19 cellular contexts compared by ENCODE assay signal in the genomic region with DNA sequence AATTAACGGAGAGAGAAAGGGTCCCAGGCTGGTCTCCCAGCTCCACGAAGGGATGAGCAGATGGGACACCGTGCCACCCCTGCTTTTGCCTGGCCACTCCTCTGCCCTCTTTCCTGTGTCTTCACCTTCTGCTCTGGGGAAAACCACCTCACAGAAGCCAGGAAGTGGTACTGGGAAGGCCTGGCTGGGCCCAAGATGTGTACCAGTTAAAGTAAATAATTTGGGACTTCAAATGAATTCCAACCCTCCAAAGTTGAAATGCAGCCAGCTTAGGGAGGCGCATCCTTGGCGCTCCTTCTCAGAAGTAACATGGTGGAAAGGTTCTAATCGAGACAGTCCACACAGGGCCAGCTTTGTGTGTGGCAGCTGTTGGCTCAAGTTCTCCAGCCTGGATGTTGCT. TPM values are rescaled to one million over a fixed set of nuclear protein-coding genes. Genes with fewer than 3 reads are reported as not detected.
A peak's percentile ranks its signal among the peaks of the same experiment; 100 is the strongest.
DNase-seq lines count a peak whose midpoint lies in the region; ATAC-seq and TF ChIP-seq lines count a peak whose summit lies in the region.
"Had no signal": no experiment of that assay in that cellular context is flagged by ENCODE, and none has a peak within 500 bp of the region (broad histone marks: within the 10 kb centered on the region; RNA-seq: fewer than 3 reads in every experiment).

No MANE protein-coding gene starts in this region.

- no peaks in the 10 kb centered on the region for H3K27me3 ChIP-seq in prostate gland (replicated peaks; ENCODE audit: insufficient read depth)
- H3K27me3 ChIP-seq: BLaER1 had no signal

- H3K27me3 Mint-ChIP-seq in activated T-helper 17 cell treated with anti-CD3 and anti-CD28 coated beads, Interleukin-2, amount 50 U/mL, for 72 hours = no peaks in the 10 kb centered on the region
- H3K27me3 Mint-ChIP-seq: B cell; CD4-positive, alpha-beta T cell had no signal

- H3K4me1 Mint-ChIP-seq in activated T-helper 17 cell treated with anti-CD3 and anti-CD28 coated beads, Interleukin-2, amount 50 U/mL, for 72 hours = peaks cover 11% of the 10 kb centered on the region
- H3K4me1 Mint-ChIP-seq: B cell; CD14-positive monocyte; CD8-positive, alpha-beta memory T cell had no signal

- H3K27ac Mint-ChIP-seq in activated T-helper 17 cell treated with anti-CD3 and anti-CD28 coated beads, Interleukin-2, amount 50 U/mL, for 72 hours = peak overlapping the region; percentile 65
- H3K27ac Mint-ChIP-seq: B cell; CD14-positive monocyte; CD4-positive, alpha-beta T cell; CD8-positive, alpha-beta memory T cell had no signal

- no peak for TF ChIP-seq POLR2A in prostate gland (IDR thresholded peaks at IDR 0.05)

- peaks cover 5% of the 10 kb centered on the region for H3K36me3 Mint-ChIP-seq in activated T-helper 17 cell treated with anti-CD3 and anti-CD28 coated beads, Interleukin-2, amount 50 U/mL, for 72 hours (ENCODE audit: low read depth)
- H3K36me3 Mint-ChIP-seq: CD8-positive, alpha-beta memory T cell had no signal

- H3K9me3 Mint-ChIP-seq in activated T-helper 17 cell treated with anti-CD3 and anti-CD28 coated beads, Interleukin-2, amount 50 U/mL, for 72 hours = no peaks in the 10 kb centered on the region
- H3K9me3 Mint-ChIP-seq: CD14-positive monocyte; CD4-positive, alpha-beta T cell; CD8-positive, alpha-beta memory T cell had no signal

- H3K4me3 Mint-ChIP-seq in activated T-helper 17 cell treated with anti-CD3 and anti-CD28 coated beads, Interleukin-2, amount 50 U/mL, for 72 hours = peak overlapping the region; percentile 40
- H3K4me3 Mint-ChIP-seq: B cell; CD14-positive monocyte; CD4-positive, alpha-beta T cell; CD8-positive, alpha-beta memory T cell had no signal

- no peaks in the 10 kb centered on the region for H3K4me1 ChIP-seq in prostate gland (replicated peaks)
- H3K4me1 ChIP-seq: BLaER1, HAP-1 had no signal

- no peak for ATAC-seq in activated T-helper 17 cell treated with anti-CD3 and anti-CD28 coated beads, Interleukin-2, amount 50 U/mL, for 72 hours (replicated peaks)
- ATAC-seq: GM12878 had no signal

- no peaks in the 10 kb centered on the region for H3K36me3 ChIP-seq in prostate gland

- H3K9me3 ChIP-seq in prostate gland = no peaks in the 10 kb centered on the region
- H3K9me3 ChIP-seq: BLaER1, HAP-1 had no signal

- intact Hi-C loops in prostate gland (cut with DNase I) = no loop called here
- intact Hi-C loops in posterior vena cava (cut with DNase I) = no loop called here

- H3K4me3 ChIP-seq in LNCaP clone FGC (ENCODE audit: low read depth, low read length) (no peak overlapping the region), prostate gland (no peak overlapping the region)
- H3K4me3 ChIP-seq: BLaER1, GM12878, HAP-1 had no signal

- DNase-seq in LNCaP clone FGC (ENCODE audit: low read depth) = peak; percentile 39
- peak; percentile 28 for DNase-seq in prostate gland (ENCODE audit: low spot score)
- DNase-seq in posterior vena cava (ENCODE audit: low spot score) = no peak
- DNase-seq in activated CD4-positive, CD25-positive, alpha-beta regulatory T cell (lab: John Stamatoyannopoulos, UW) = no peak
- DNase-seq in hepatic stellate cell (ENCODE audit: low spot score) = no peak
- DNase-seq: CD4-positive, alpha-beta T cell; CD8-positive, alpha-beta memory T cell; DMS 273 treated with DMSO at 0.1 percent for 48 hours; DMS79; EL; GDM1; GOT3 had no signal

- H3K27ac ChIP-seq in C4-2B (peak overlapping the region; percentile 0; the same call in 1 of the 2 replicates), prostate gland (no peak overlapping the region)
- H3K27ac ChIP-seq: BLaER1 had no signal

- WGBS in prostate gland = 77% methylated on average over 6 of the region's 6 CpGs

- TF ChIP-seq CTCF in C4-2B (conservative IDR thresholded peaks at IDR 0.05) (no peak), LNCaP clone FGC (IDR thresholded peaks at IDR 0.05; ENCODE audit: control insufficient read depth, extremely low read depth, insufficient read depth) (no peak), prostate gland (IDR thresholded peaks at IDR 0.05) (no peak)

RNA-seq across cellular contexts. Expression of a gene that starts 45.7 kb away (rescaled TPM):
- 10 to 100 TPM in 1 of 2 donors, 1 to 10 TPM in 1; 7.3 to 17.7 TPM for total RNA-seq in activated T-helper 17 cell treated with anti-CD3 and anti-CD28 coated beads, Interleukin-2, amount 50 U/mL, for 72 hours
- total RNA-seq in prostate gland = 10 to 100 TPM in 1 of 2 donors, 1 to 10 TPM in 1; 4.7 to 76.1 TPM
- under 1 TPM; 0.19 to 0.29 TPM for total RNA-seq in posterior vena cava

Comparison
In these comparisons a context has a peak if more than half of its experiments do, and no peak if none do; other contexts are left out.
1. DNase-seq: peak in LNCaP clone FGC (single experiment) and prostate gland (single experiment); none in posterior vena cava (single experiment), activated CD4-positive, CD25-positive, alpha-beta regulatory T cell (0 of 4) and hepatic stellate cell (single experiment).
2. RNA of a gene that starts 45.7 kb away (total RNA-seq): 4.7 to 76.1 TPM in prostate gland and 7.3 to 17.7 TPM in activated T-helper 17 cell treated with anti-CD3 and anti-CD28 coated beads, Interleukin-2, amount 50 U/mL, for 72 hours; 0.19 to 0.29 TPM in posterior vena cava; every median in the first group is over 4 times any median in the second.